In the genomic region with DNA sequence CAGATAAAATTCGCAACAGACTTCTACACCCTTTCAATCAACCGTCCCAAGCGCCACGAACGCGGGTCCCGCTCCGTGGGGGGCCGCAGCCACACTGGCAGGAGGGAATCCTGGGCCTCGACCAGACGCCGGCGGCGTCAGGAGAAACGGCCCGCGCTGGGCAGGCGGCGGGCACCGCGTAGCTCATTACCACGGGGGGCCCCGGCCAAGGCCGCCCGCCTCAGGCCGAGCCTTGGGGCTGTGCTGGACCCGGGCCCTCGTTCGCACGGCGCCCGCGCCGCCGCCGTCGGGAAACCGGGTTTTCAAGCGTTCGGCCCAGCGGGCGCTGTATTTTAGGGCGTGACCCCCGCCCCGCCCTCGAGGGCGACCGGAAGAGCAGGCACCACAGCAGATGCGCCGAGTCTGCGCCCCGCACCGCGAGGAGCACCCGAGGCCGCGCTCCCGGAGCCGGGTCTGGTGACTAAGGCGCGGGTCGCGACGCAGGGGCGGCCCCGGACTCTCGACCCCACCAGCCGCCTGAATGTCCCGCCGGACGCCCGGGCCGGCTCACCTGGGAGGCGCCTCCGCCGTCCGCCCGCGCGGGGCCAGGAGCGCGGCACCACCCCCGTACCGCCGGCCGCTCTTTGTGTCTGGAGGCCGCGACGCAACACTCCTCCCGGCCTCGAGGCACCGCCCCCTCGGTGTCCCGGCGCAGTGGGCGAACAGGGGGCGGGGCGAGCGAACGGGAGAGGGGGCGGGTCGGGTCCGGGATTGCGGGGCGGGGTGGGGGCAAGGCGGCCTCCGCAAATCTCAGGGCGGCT, we compare ENCODE assay signal across 8 cellular contexts. TPM values are rescaled to one million over a fixed set of nuclear protein-coding genes. Genes with fewer than 3 reads are reported as not detected.
DNase-seq lines count a peak whose midpoint lies in the region; ATAC-seq and TF ChIP-seq lines count a peak whose summit lies in the region.

A gene (minus strand): TSS at position 627 of the 800 bp plus-strand sequence. CDS start 58,944 bp downstream, outside the sequence.

- H3K4me1 Mint-ChIP-seq in CD4-positive, alpha-beta memory T cell, result peaks cover 3 to 11% (median 8%) of the 10 kb centered on the region in 4 donors
- H3K4me1 Mint-ChIP-seq in GM23338, result peaks cover 19% of the 10 kb centered on the region

- peak within 1 kb of the TSS in 1 of 2 donors; percentile 47 for H3K4me3 ChIP-seq in CD4-positive, alpha-beta memory T cell (ENCODE audit: low read length in 2 of 2)
- H3K4me3 ChIP-seq in GM23338 (peak within 1 kb of the TSS; percentile 86), muscle layer of colon (ENCODE audit: low read depth in 1 of 2, low read length in 2 of 2) (peak within 1 kb of the TSS; percentile 58 to 68)

- peaks cover 15% of the 10 kb centered on the region for H4K20me1 ChIP-seq in GM23338 (replicated peaks; ENCODE audit: insufficient read depth)

- DNase-seq in CD4-positive, alpha-beta memory T cell, result peak; percentile 26 to 50 (median 44)
- DNase-seq in GM23338 (ENCODE audit: low spot score), result peak; percentile 72
- DNase-seq in NCI-H2227 treated with DMSO at 0.1 percent for 48 hours (lab: John Stamatoyannopoulos, UW), result peak; percentile 69
- DNase-seq in activated T-cell treated with anti-CD3 and anti-CD28 coated beads for 4 hours, result peak; percentile 28
- peak in 4 of 6 experiments; percentile 16 to 42 (median 33) for DNase-seq in stimulated activated naive CD4-positive, alpha-beta T cell (lab: John Stamatoyannopoulos, UW)

- H3K9ac ChIP-seq in muscle layer of colon (ENCODE audit: low read length), result peak within 1 kb of the TSS; percentile 33

- no peaks in the 10 kb centered on the region for H3K36me3 Mint-ChIP-seq in CD4-positive, alpha-beta memory T cell
- H3K36me3 Mint-ChIP-seq in GM23338 (ENCODE audit: low read depth), result peaks cover 35% of the 10 kb centered on the region

- peak within 1 kb of the TSS in 5 of 7 donors; percentile 30 to 85 (median 51) for H3K27ac Mint-ChIP-seq in CD4-positive, alpha-beta memory T cell
- peak within 1 kb of the TSS; percentile 95 for H3K27ac Mint-ChIP-seq in GM23338

- H3K9me3 Mint-ChIP-seq in CD4-positive, alpha-beta memory T cell, result no peaks in the 10 kb centered on the region
- no peaks in the 10 kb centered on the region for H3K9me3 Mint-ChIP-seq in GM23338

- peaks cover 0 to 3% of the 10 kb centered on the region in 2 donors for H3K27me3 Mint-ChIP-seq in CD4-positive, alpha-beta memory T cell
- H3K27me3 Mint-ChIP-seq in GM23338 (ENCODE audit: insufficient read depth, low read depth, poor library complexity), result peaks cover 3% of the 10 kb centered on the region

- CTCF ChIA-PET in CD4-positive, alpha-beta memory T cell (lab: Charles Lee; ENCODE audit: partially characterized antibody), result no interaction called here

- peak within 1 kb of the TSS; percentile 97 for H3K4me2 ChIP-seq in GM23338

- H3F3A ChIP-seq in GM23338 (replicated peaks; ENCODE audit: low read depth), result 0 out of 2 replicates have a peak, but pooled peaks cover 9% of the 10 kb centered on the region

- no peak for TF ChIP-seq CTCF in GM23338 (conservative IDR thresholded peaks at IDR 0.05; ENCODE audit: low read depth in 2 of 2)

- H3K36me3 ChIP-seq in CD4-positive, alpha-beta memory T cell (ENCODE audit: insufficient read depth, low read length), result no peaks in the 10 kb centered on the region
- H3K36me3 ChIP-seq in GM23338 (ENCODE audit: insufficient read depth) (peaks cover 3% of the 10 kb centered on the region; the same call in 1 of the 2 replicates), muscle layer of colon (ENCODE audit: insufficient read depth, low read length) (no peaks in the 10 kb centered on the region)

- H3K27me3 ChIP-seq in CD4-positive, alpha-beta memory T cell (ENCODE audit: insufficient read depth, low read length), result no peaks in the 10 kb centered on the region
- no peaks in the 10 kb centered on the region for H3K27me3 ChIP-seq in GM23338 (ENCODE audit: insufficient read depth)
- no peaks in the 10 kb centered on the region for H3K27me3 ChIP-seq in muscle layer of colon (ENCODE audit: control insufficient read depth in 1 of 2, insufficient read depth in 2 of 2, low read length in 2 of 2)

- H3K4me1 ChIP-seq in CD4-positive, alpha-beta memory T cell (ENCODE audit: insufficient read depth, low read length), result peaks cover 5% of the 10 kb centered on the region
- 0 out of 2 replicates have a peak, but pooled peaks cover 3% of the 10 kb centered on the region for H3K4me1 ChIP-seq in GM23338 (ENCODE audit: insufficient read depth)
- no peaks in the 10 kb centered on the region for H3K4me1 ChIP-seq in muscle layer of colon (ENCODE audit: insufficient read depth, low read length)

- H3K4me3 Mint-ChIP-seq in CD4-positive, alpha-beta memory T cell, result peak within 1 kb of the TSS; percentile 59 to 85 (median 72)
- H3K4me3 Mint-ChIP-seq in GM23338, result peak within 1 kb of the TSS; percentile 85

- peak; percentile 88 for ATAC-seq in GM23338
- peak; percentile 91 for ATAC-seq in esophagus mucosa
- ATAC-seq in GM18861 (IDR thresholded peaks at IDR 0.05; ENCODE audit: unreplicated experiment), result no peak

- H2AFZ ChIP-seq in GM23338, result peak within 1 kb of the TSS; percentile 77

- intact Hi-C loops in CD4-positive, alpha-beta memory T cell (cut with micrococcal nuclease), result loop anchor here (1.0 kb wide), 1 partner anchor 38 kb away; no protein-coding TSS in a partner anchor

- no peaks in the 10 kb centered on the region for H3K9me2 ChIP-seq in GM23338 (ENCODE audit: insufficient read depth)

- POLR2A ChIA-PET in CD4-positive, alpha-beta memory T cell (lab: Charles Lee; ENCODE audit: partially characterized antibody), result no interaction called here

- no peak within 1 kb of the TSS for H3K27ac ChIP-seq in CD4-positive, alpha-beta memory T cell (ENCODE audit: low read depth, low read length)
- H3K27ac ChIP-seq in GM23338 (ENCODE audit: low read depth) (peak within 1 kb of the TSS; percentile 79), muscle layer of colon (ENCODE audit: low read depth, low read length) (peak within 1 kb of the TSS; percentile 52)

- peaks cover 47% of the 10 kb centered on the region for H3K79me2 ChIP-seq in GM23338 (replicated peaks; ENCODE audit: insufficient read depth)

- no peaks in the 10 kb centered on the region for H3K9me3 ChIP-seq in CD4-positive, alpha-beta memory T cell (ENCODE audit: control insufficient read depth in 1 of 2, low read length in 2 of 2)
- no peaks in the 10 kb centered on the region for H3K9me3 ChIP-seq in muscle layer of colon (ENCODE audit: low read length)

TF ChIP-seq in GM23338, 12 proteins besides CTCF, POLR2A, EP300 and RAD21 (continues in another document):
- TF ChIP-seq STAT1 (IDR thresholded peaks at IDR 0.05; ENCODE audit: unreplicated experiment) (no peak), EZH2phosphoT487 (IDR thresholded peaks at IDR 0.05; ENCODE audit: unreplicated experiment) (no peak), CREB1 (CRISPR knock-in tag; IDR thresholded peaks at IDR 0.05; ENCODE audit: low read depth) (peak; percentile 23; the same call in 1 of the 2 replicates), EZH2 (IDR thresholded peaks at IDR 0.05; ENCODE audit: low read depth, unreplicated experiment) (no peak), POLR2AphosphoS5 (IDR thresholded peaks at IDR 0.05; ENCODE audit: low read depth) (peak; percentile 85)

RNA-seq across cellular contexts. Expression of the gene that starts here (rescaled TPM):
- 1 to 10 TPM; 3.4 to 4.0 TPM for total RNA-seq in CD4-positive, alpha-beta memory T cell
- polyA plus RNA-seq in CD4-positive, alpha-beta memory T cell, result under 1 TPM in 1 of 2 donors, not detected in 1; 0.36 TPM
- 22.9 and 31.2 TPM in 2 replicates for total RNA-seq in GM23338 (2014; rRNA removed; shearing (Covaris generic))
- 15.0 and 18.0 TPM in 2 replicates for polyA plus RNA-seq in GM23338 (2016; fragmentation: Nextera tagmentation; extraction: Ambion mirVana)
- 4.8 TPM for total RNA-seq in esophagus mucosa

Comparison
In these comparisons a context has a peak if more than half of its experiments do, and no peak if none do; other contexts are left out.
1. RNA of the gene that starts here (polyA plus RNA-seq): 15.0 to 18.0 TPM in GM23338; 0.36 TPM in CD4-positive, alpha-beta memory T cell; every median in the first group is over 10 times any median in the second.
2. Peak in every context shown above with its lines, with median percentiles within 50 percentile points of each other: DNase-seq.